17 cellular contexts compared by ENCODE assay signal in the genomic region with DNA sequence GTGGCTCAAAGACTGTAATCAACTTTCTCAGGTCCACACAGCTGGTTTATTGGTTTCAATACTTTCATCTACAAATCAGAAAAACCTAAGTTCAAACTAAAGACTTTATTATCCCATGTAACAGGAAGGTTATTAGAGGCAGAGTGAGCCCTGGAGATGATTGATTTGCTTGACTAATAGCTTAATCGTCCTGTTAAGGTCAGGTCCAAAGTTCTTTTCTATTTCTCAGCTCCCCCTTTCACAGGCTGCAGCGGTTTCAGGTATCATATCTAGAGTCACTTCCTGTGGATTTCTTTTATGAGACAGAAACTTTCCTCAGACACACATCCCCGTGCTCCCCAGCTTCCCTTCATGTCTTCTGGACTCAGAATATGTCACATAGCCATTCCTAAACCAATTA.
DNase-seq lines count a peak whose midpoint lies in the region; ATAC-seq, FAIRE-seq and TF ChIP-seq lines count a peak whose summit lies in the region.
"Had no signal": no experiment of that assay in that cellular context is flagged by ENCODE, and none has a peak within 500 bp of the region (broad histone marks: within the 10 kb centered on the region; RNA-seq: fewer than 3 reads in every experiment).

No MANE protein-coding gene starts in this region.

- intact Hi-C loops in Calu3 (cut with micrococcal nuclease; ENCODE audit: unreplicated experiment) (loop anchor here (1.0 to 5.0 kb wide), 3 partner anchors 81 to 120 kb away; no protein-coding TSS in a partner anchor), GM12878 (cut with micrococcal nuclease; ENCODE audit: unreplicated experiment) (no loop called here), pancreas (cut with DNase I) (no loop called here)

- H3F3A ChIP-seq in MM.1S (ENCODE audit: insufficient read depth, low read length), result no peaks in the 10 kb centered on the region

- peaks cover 26% of the 10 kb centered on the region for H3K4me1 Mint-ChIP-seq in Calu3 (ENCODE audit: low read depth, unreplicated experiment)
- H3K4me1 Mint-ChIP-seq: CD8-positive, alpha-beta memory T cell had no signal

- in situ Hi-C loops in GM12878 (cut with MboI), result no loop called here

- H3K36me3 Mint-ChIP-seq in Calu3 (ENCODE audit: insufficient read depth, unreplicated experiment), result no peaks in the 10 kb centered on the region
- H3K36me3 Mint-ChIP-seq: CD8-positive, alpha-beta memory T cell had no signal

- WGBS in GM12878 (ENCODE audit: insufficient coverage, insufficient replicate concordance, low lambda C conversion rate, missing lambda C conversion rate), result 4% methylated on average over 3 of the region's 3 CpGs
- WGBS in pancreas, 2 donors, result 21 to 25% methylated on average over 3 of the region's 3 CpGs

- CTCF ChIA-PET in Calu3 (lab: Charles Lee) (interaction anchor here (1.0 kb wide), 1 partner anchor 13 kb away, joined by 3 read pairs; no protein-coding TSS in a partner anchor), GM12878 (lab: Yijun Ruan, JAX) (interaction anchor here (0.9 kb wide), 1 partner anchor 13 kb away, joined by 3 read pairs; no protein-coding TSS in a partner anchor)

- no peaks in the 10 kb centered on the region for H3K9me2 ChIP-seq in MM.1S (replicated peaks; ENCODE audit: insufficient read depth, low read length)

- no peak for TF ChIP-seq POLR2A in GM12878 (IDR thresholded peaks at IDR 0.05; ENCODE audit: low read depth, low read length)

- RAD21 ChIA-PET in GM12878 (lab: Charles Lee; ENCODE audit: unreplicated experiment), result no interaction called here

- FAIRE-seq in GM12878 (lab: Jason Lieb, UNC), result no peak
- FAIRE-seq in pancreas (lab: Jason Lieb, UNC), result no peak
- FAIRE-seq: GM12891, K562 had no signal

- H4K20me1 ChIP-seq in GM12878 (ENCODE audit: control insufficient read depth, insufficient read depth), result no peaks in the 10 kb centered on the region
- no peaks in the 10 kb centered on the region for H4K20me1 ChIP-seq in MM.1S (ENCODE audit: insufficient read depth, low read length)
- H4K20me1 ChIP-seq: BLaER1 had no signal

- no peaks in the 10 kb centered on the region for H3K9me3 Mint-ChIP-seq in Calu3 (ENCODE audit: low read depth, unreplicated experiment)
- H3K9me3 Mint-ChIP-seq: CD8-positive, alpha-beta memory T cell had no signal

- DNase-seq in Calu3 (peak; percentile 20), GM12878 (ENCODE audit: low read depth, low spot score) (no peak), pancreas (no peak), T1000 (lab: John Stamatoyannopoulos, UW) (no peak), MM.1S (no peak)
- no peak for DNase-seq in stimulated activated CD4-positive, alpha-beta T cell treated with anti-CD3 and anti-CD28 coated beads, Interleukin-2, amount 100 ng/mL, for 24 hours
- DNase-seq: 8988T; AML-193; Caco-2; CD8-positive, alpha-beta memory T cell; DMS79; GM23248 had no signal

- H2AFZ ChIP-seq in GM12878 (ENCODE audit: control insufficient read depth, low read depth, low read length), result no peak overlapping the region
- no peak overlapping the region for H2AFZ ChIP-seq in MM.1S (ENCODE audit: low read length)
- H2AFZ ChIP-seq: GM23248 had no signal

- no peak for TF ChIP-seq EP300 in GM12878 (IDR thresholded peaks at IDR 0.05; ENCODE audit: borderline replicate concordance in 1 of 2, control insufficient read depth in 1 of 2, low read depth in 2 of 2, low read length in 2 of 2)

- BruUV-seq in Calu3 (replicated peaks; lab: Mats Ljungman, UMichigan), result no TSS peak
- no TSS peak for BruUV-seq in GM12878 (replicated peaks; lab: Mats Ljungman, UMichigan)

- POLR2A ChIA-PET in GM12878 (lab: Charles Lee), result no interaction called here

- no peak overlapping the region for H3K27ac ChIP-seq in GM12878 (ENCODE audit: control insufficient read depth, insufficient read depth)
- no peak overlapping the region for H3K27ac ChIP-seq in pancreas
- H3K27ac ChIP-seq in MM.1S (ENCODE audit: low read length), result no peak overlapping the region
- H3K27ac ChIP-seq: BLaER1, GM23248 had no signal

- SMC1A ChIA-PET in GM12878 (lab: Charles Lee; ENCODE audit: uncharacterized antibody, unreplicated experiment), result no interaction called here

- H3K27ac Mint-ChIP-seq in Calu3 (ENCODE audit: unreplicated experiment), result no peak overlapping the region
- H3K27ac Mint-ChIP-seq: CD8-positive, alpha-beta memory T cell had no signal

- no peak overlapping the region for H3K4me2 ChIP-seq in GM12878 (ENCODE audit: control insufficient read depth, insufficient read depth)
- no peak overlapping the region for H3K4me2 ChIP-seq in MM.1S (ENCODE audit: low read depth, low read length)
- H3K4me2 ChIP-seq: BLaER1 had no signal

- TF ChIP-seq RAD21 in GM12878 (IDR thresholded peaks at IDR 0.05; ENCODE audit: insufficient read depth, low read depth, low read length), result no peak

- H3K9me3 ChIP-seq in GM12878 (replicated peaks; ENCODE audit: control insufficient read depth, insufficient read depth, low read length) (no peaks in the 10 kb centered on the region), pancreas (no peaks in the 10 kb centered on the region), MM.1S (replicated peaks; ENCODE audit: insufficient read depth, low read length) (no peaks in the 10 kb centered on the region)
- H3K9me3 ChIP-seq: BLaER1, Caco-2 had no signal

- no peak overlapping the region for H3K4me3 Mint-ChIP-seq in Calu3 (ENCODE audit: low read depth, unreplicated experiment)
- H3K4me3 Mint-ChIP-seq: CD8-positive, alpha-beta memory T cell had no signal

- H3K4me1 ChIP-seq in GM12878 (ENCODE audit: control insufficient read depth, insufficient read depth, low read length) (no peaks in the 10 kb centered on the region), pancreas (peaks cover 0 to 5% (median 0%) of the 10 kb centered on the region in 3 donors), MM.1S (ENCODE audit: low read length) (peaks cover 5% of the 10 kb centered on the region)
- H3K4me1 ChIP-seq: BLaER1 had no signal

- no peak overlapping the region for H3K4me3 ChIP-seq in GM12878
- H3K4me3 ChIP-seq in pancreas, result no peak overlapping the region
- H3K4me3 ChIP-seq in MM.1S (ENCODE audit: low read length), result no peak overlapping the region
- H3K4me3 ChIP-seq: BLaER1, GM23248, K562 had no signal

- H3K27me3 Mint-ChIP-seq in Calu3 (ENCODE audit: unreplicated experiment), result no peaks in the 10 kb centered on the region

- no peak for TF ChIP-seq CTCF in Calu3 (IDR thresholded peaks at IDR 0.05; ENCODE audit: unreplicated experiment)
- no peak for TF ChIP-seq CTCF in GM12878 (IDR thresholded peaks at IDR 0.05 in 2 of 3, conservative IDR thresholded peaks at IDR 0.05 in 1 of 3; ENCODE audit: control insufficient read depth in 2 of 3, extremely low read depth in 1 of 3, insufficient read depth in 1 of 3, low read depth in 3 of 3, low read length in 3 of 3)
- no peak for TF ChIP-seq CTCF in pancreas (IDR thresholded peaks at IDR 0.05)
- no peak for TF ChIP-seq CTCF in MM.1S (IDR thresholded peaks at IDR 0.05; ENCODE audit: low read length)

- peak; percentile 58 for ATAC-seq in HG02938 (IDR thresholded peaks at IDR 0.05; ENCODE audit: unreplicated experiment)
- ATAC-seq in GM12878, result peak; percentile 38; the same call in 2 of the 3 replicates
- peak; percentile 55 to 79 (median 59) for ATAC-seq in pancreas
- ATAC-seq in GM19023 (IDR thresholded peaks at IDR 0.05; ENCODE audit: unreplicated experiment), result no peak
- ATAC-seq: K562 had no signal

- H3K36me3 ChIP-seq in GM12878 (ENCODE audit: control insufficient read depth in 2 of 2, insufficient read depth in 2 of 2, low read length in 1 of 2) (no peaks in the 10 kb centered on the region), pancreas (no peaks in the 10 kb centered on the region), MM.1S (replicated peaks; ENCODE audit: insufficient read depth, low read length) (no peaks in the 10 kb centered on the region)
- H3K36me3 ChIP-seq: BLaER1 had no signal

- H3K27me3 ChIP-seq in GM12878 (replicated peaks in 1 of 2; ENCODE audit: control insufficient read depth in 2 of 2, insufficient read depth in 2 of 2, low read length in 1 of 2), result no peaks in the 10 kb centered on the region; a peak in 1 of 4 replicates
- H3K27me3 ChIP-seq in pancreas, result no peaks in the 10 kb centered on the region
- no peaks in the 10 kb centered on the region for H3K27me3 ChIP-seq in MM.1S (replicated peaks; ENCODE audit: insufficient read depth, low read length)
- H3K27me3 ChIP-seq: BLaER1 had no signal

- no peaks in the 10 kb centered on the region for H3K79me2 ChIP-seq in GM12878 (ENCODE audit: control insufficient read depth, insufficient read depth, low read length)
- H3K79me2 ChIP-seq in MM.1S (ENCODE audit: low read length), result no peaks in the 10 kb centered on the region

- H3K9ac ChIP-seq in GM12878 (ENCODE audit: control insufficient read depth, insufficient read depth, low read length) (no peak overlapping the region), MM.1S (ENCODE audit: low read length) (no peak overlapping the region)
- H3K9ac ChIP-seq: BLaER1, GM23248 had no signal

TF ChIP-seq in GM12878, 131 proteins besides CTCF, POLR2A, EP300 and RAD21 (continues in another document):
- TF ChIP-seq ZSCAN29 (IDR thresholded peaks at IDR 0.05) (no peak), CHD1 (IDR thresholded peaks at IDR 0.05; ENCODE audit: low read depth, low read length) (no peak), SMARCA5 (IDR thresholded peaks at IDR 0.05) (no peak), BHLHE40 (IDR thresholded peaks at IDR 0.05; ENCODE audit: borderline replicate concordance in 1 of 2, low read depth in 2 of 2, low read length in 1 of 2) (no peak), SREBF2 (IDR thresholded peaks at IDR 0.05; ENCODE audit: low read length) (no peak), RELA (IDR thresholded peaks at IDR 0.05; ENCODE audit: borderline replicate concordance, partially characterized antibody) (no peak), DPF2 (IDR thresholded peaks at IDR 0.05) (no peak), HDAC2 (IDR thresholded peaks at IDR 0.05) (no peak), FOS (IDR thresholded peaks at IDR 0.05; ENCODE audit: borderline replicate concordance, extremely low read depth, insufficient read length) (no peak), ESRRA (IDR thresholded peaks at IDR 0.05; ENCODE audit: low read length) (no peak), KLF5 (IDR thresholded peaks at IDR 0.05; ENCODE audit: partially characterized antibody) (no peak)
